In the genomic region with DNA sequence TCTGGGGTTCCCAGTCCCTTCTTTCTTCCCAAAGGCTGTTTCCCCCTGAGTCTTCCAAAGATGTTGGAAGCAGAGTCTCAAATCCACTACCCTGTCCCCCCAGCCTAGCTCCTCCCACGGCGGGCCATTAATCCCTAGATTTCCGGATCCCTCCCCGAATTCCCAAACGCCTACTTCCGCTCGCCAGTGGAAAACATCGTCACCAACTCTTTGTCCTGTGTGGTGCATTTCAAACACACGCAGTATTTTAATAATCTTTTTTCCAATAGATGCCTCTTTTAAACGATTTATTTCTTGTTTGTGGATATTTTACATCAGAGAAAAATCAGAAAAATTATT, we compare ENCODE assay signal across 8 cellular contexts.
DNase-seq lines count a peak whose midpoint lies in the region; ATAC-seq and TF ChIP-seq lines count a peak whose summit lies in the region.

No MANE protein-coding gene starts in this region.

- H3K36me3 ChIP-seq in iPS-18a (ENCODE audit: control insufficient read depth, low read depth, low read length), result peaks cover 9% of the 10 kb centered on the region

- H3K9ac ChIP-seq in iPS-18a (ENCODE audit: low read length), result peak overlapping the region; percentile 91

- H3K4me3 ChIP-seq in iPS-18a (ENCODE audit: low read length) (peak overlapping the region; percentile 98), retinal pigment epithelial cell (ENCODE audit: low read length) (peak overlapping the region; percentile 98)

- H3K27ac ChIP-seq in iPS-18a (ENCODE audit: low read length), result peak overlapping the region; percentile 51

- H3K9me3 ChIP-seq in iPS-18a (ENCODE audit: control insufficient read depth, low read depth, low read length), result no peaks in the 10 kb centered on the region

- in situ Hi-C loops in T47D (cut with HindIII; ENCODE audit: low pct_unique_long_range_greater_than_20kb, low sequenced_read_pairs), result no loop called here

- peaks cover 4% of the 10 kb centered on the region for H3K4me1 ChIP-seq in iPS-18a (ENCODE audit: control insufficient read depth, low read depth, low read length)

- no peak for TF ChIP-seq CTCF in retinal pigment epithelial cell (conservative IDR thresholded peaks at IDR 0.05; ENCODE audit: low read depth, low read length)

- DNase-seq in AG08396 (ENCODE audit: low spot score) (peak; percentile 82), GOT3 (lab: John Stamatoyannopoulos, UW) (peak; percentile 19), NCI-H748 treated with DMSO at 0.1 percent for 48 hours (lab: John Stamatoyannopoulos, UW) (peak; percentile 15), T47D (ENCODE audit: low read depth in 1 of 2, low spot score in 1 of 2) (peak; percentile 68 to 78), retinal pigment epithelial cell (ENCODE audit: low read depth) (peak; percentile 44)
- no peak for DNase-seq in activated CD4-positive, CD25-positive, alpha-beta regulatory T cell (lab: John Stamatoyannopoulos, UW)

- no peak for ATAC-seq in HG03354 (IDR thresholded peaks at IDR 0.05; ENCODE audit: poor library complexity, severe bottlenecking, unreplicated experiment)

- no peaks in the 10 kb centered on the region for H3K27me3 ChIP-seq in iPS-18a (ENCODE audit: control insufficient read depth, insufficient read depth, low read length)

Comparison
In these comparisons a context has a peak if more than half of its experiments do, and no peak if none do; other contexts are left out.
1. DNase-seq: peak in AG08396 (single experiment), GOT3 (single experiment), NCI-H748 treated with DMSO at 0.1 percent for 48 hours (single experiment), T47D (2 of 2) and retinal pigment epithelial cell (single experiment); none in activated CD4-positive, CD25-positive, alpha-beta regulatory T cell (0 of 4).